31 cellular contexts compared by ENCODE assay signal in genomic region chr7:1639578-1640175, GRCh38. TPM values are rescaled to one million over a fixed set of nuclear protein-coding genes. Genes with fewer than 3 reads are reported as not detected.
"Had no signal": no experiment of that assay in that cellular context is flagged by ENCODE, and none has a peak within 500 bp of the region (broad histone marks: within the 10 kb centered on the region; RNA-seq: fewer than 3 reads in every experiment).

No MANE protein-coding gene starts in this region.

- H3K9me3 ChIP-seq: pancreas, prostate gland had no signal

- H3K27ac ChIP-seq: ascending aorta, cardiac muscle cell, coronary artery, dorsolateral prefrontal cortex, gastroesophageal sphincter, left lung, pancreas, prostate gland had no signal

- ATAC-seq: effector memory CD8-positive, alpha-beta T cell; gastroesophageal sphincter; left lung; pancreas; sciatic nerve; T-helper 17 cell had no signal

- H3K4me3 ChIP-seq: ascending aorta, cardiac muscle cell, coronary artery, dorsolateral prefrontal cortex, gastroesophageal sphincter, left lung, pancreas, prostate gland, skin epidermis had no signal

- H3K36me3 ChIP-seq: ascending aorta, cardiac muscle cell, gastroesophageal sphincter, left lung, pancreas, prostate gland had no signal

- H3K27ac Mint-ChIP-seq: activated CD4-positive, alpha-beta memory T cell treated with anti-CD3 and anti-CD28 coated beads for 36 hours; activated CD4-positive, alpha-beta T cell treated with anti-CD3 and anti-CD28 coated beads, Interleukin-2, amount 10 ng/mL, durations not matched to agents 24 days and 14 days; activated naive CD4-positive, alpha-beta T cell treated with anti-CD3 and anti-CD28 coated beads for 36 hours; activated naive CD8-positive, alpha-beta T cell treated with anti-CD3 and anti-CD28 coated beads, Interleukin-2, amount 10 ng/mL, durations not matched to agents 7 days and 5 days; activated T-helper 1 cell treated with anti-CD3 and anti-CD28 coated beads, Interleukin-12 subunit alpha, Interleukin-12 subunit beta, Interleukin-2, Interleukin-4 antibody, amounts not matched to agents 30 ng/mL and 10 ng/mL and 1 ng/mL, durations not matched to agents 14 hours and 24 hours and 36 hours; effector memory CD8-positive, alpha-beta T cell; nephron progenitor cell; stimulated activated naive CD8-positive, alpha-beta T cell treated with anti-CD3 and anti-CD28 coated beads, Interleukin-15, Interleukin-2, amounts not matched to agents 100 ng/mL and 50 ng/mL, for 24 hours; T-helper 17 cell had no signal

- DNase-seq: activated CD4-positive, alpha-beta memory T cell treated with anti-CD3 and anti-CD28 coated beads for 36 hours; activated CD4-positive, alpha-beta T cell treated with anti-CD3 and anti-CD28 coated beads, Interleukin-2, amount 10 ng/mL, durations not matched to agents 24 days and 14 days; activated CD4-positive, CD25-positive, alpha-beta regulatory T cell treated with anti-CD3 and anti-CD28 coated beads, Interleukin-2, amount 50 U/mL, for 72 hours; activated CD8-positive, alpha-beta memory T cell treated with anti-CD3 and anti-CD28 coated beads, Interleukin-2, amount 50 U/mL, for 4 hours; activated effector memory CD4-positive, alpha-beta T cell treated with anti-CD3 and anti-CD28 coated beads, Interleukin-2, amount 50 U/mL, for 16 hours; activated naive CD4-positive, alpha-beta T cell treated with anti-CD3 and anti-CD28 coated beads for 36 hours; activated naive CD8-positive, alpha-beta T cell treated with anti-CD3 and anti-CD28 coated beads, Interleukin-2, amount 10 ng/mL, durations not matched to agents 7 days and 5 days; activated T-cell treated with anti-CD3 and anti-CD28 coated beads, Interleukin-2, amount 50 U/mL, for 1 hour; cerebellar nuclear complex; dorsolateral prefrontal cortex; effector memory CD8-positive, alpha-beta T cell; erythroblast; left lung; naive B cell; nephron progenitor cell; retina; stimulated activated CD4-positive, alpha-beta T cell treated with anti-CD3 and anti-CD28 coated beads, Interleukin-12 subunit alpha, Interleukin-12 subunit beta, amount 100 ng/mL, for 4 hours; stimulated activated CD4-positive, alpha-beta T cell treated with anti-CD3 and anti-CD28 coated beads, Interleukin-4, amount 100 ng/mL, for 1 hour; T-helper 17 cell; T1000 had no signal

- H3K4me1 Mint-ChIP-seq: activated CD4-positive, alpha-beta T cell treated with anti-CD3 and anti-CD28 coated beads, Interleukin-2, amount 10 ng/mL, durations not matched to agents 24 days and 14 days; activated naive CD8-positive, alpha-beta T cell treated with anti-CD3 and anti-CD28 coated beads, Interleukin-2, amount 10 ng/mL, durations not matched to agents 7 days and 5 days; naive B cell had no signal

- FAIRE-seq: pancreas had no signal

- H3K4me1 ChIP-seq: ascending aorta, gastroesophageal sphincter, left lung, pancreas, prostate gland had no signal

- H3K4me3 Mint-ChIP-seq: activated CD4-positive, alpha-beta memory T cell treated with anti-CD3 and anti-CD28 coated beads for 36 hours; activated CD4-positive, alpha-beta T cell treated with anti-CD3 and anti-CD28 coated beads, Interleukin-2, amount 10 ng/mL, durations not matched to agents 24 days and 14 days; activated naive CD4-positive, alpha-beta T cell treated with anti-CD3 and anti-CD28 coated beads for 36 hours; activated naive CD8-positive, alpha-beta T cell treated with anti-CD3 and anti-CD28 coated beads, Interleukin-2, amount 10 ng/mL, durations not matched to agents 7 days and 5 days; activated T-helper 1 cell treated with anti-CD3 and anti-CD28 coated beads, Interleukin-12 subunit alpha, Interleukin-12 subunit beta, Interleukin-2, Interleukin-4 antibody, amounts not matched to agents 30 ng/mL and 10 ng/mL and 1 ng/mL, durations not matched to agents 14 hours and 24 hours and 36 hours; brain; effector memory CD8-positive, alpha-beta T cell; naive B cell; nephron progenitor cell; stimulated activated naive CD8-positive, alpha-beta T cell treated with anti-CD3 and anti-CD28 coated beads, Interleukin-15, Interleukin-2, amounts not matched to agents 100 ng/mL and 50 ng/mL, for 24 hours; T-helper 17 cell had no signal

- H3K27me3 Mint-ChIP-seq: brain had no signal

- H3K27me3 ChIP-seq: ascending aorta, cardiac muscle cell, pancreas had no signal

RNA-seq across cellular contexts. Expression of gene ELFN1, which starts 30.4 kb away (rescaled TPM):
- total RNA-seq: activated CD4-positive, alpha-beta T cell treated with anti-CD3 and anti-CD28 coated beads, Interleukin-2, amount 10 ng/mL, durations not matched to agents 24 days and 14 days; activated naive CD4-positive, alpha-beta T cell treated with anti-CD3 and anti-CD28 coated beads for 36 hours; activated naive CD8-positive, alpha-beta T cell treated with anti-CD3 and anti-CD28 coated beads, Interleukin-2, amount 10 ng/mL, durations not matched to agents 7 days and 5 days; activated T-helper 1 cell treated with anti-CD3 and anti-CD28 coated beads, Interleukin-12 subunit alpha, Interleukin-12 subunit beta, Interleukin-2, Interleukin-4 antibody, amounts not matched to agents 30 ng/mL and 10 ng/mL and 1 ng/mL, durations not matched to agents 14 hours and 24 hours and 36 hours; T-helper 17 cell had no signal
